ENCODE assay signal across 1 cellular context in the genomic region with DNA sequence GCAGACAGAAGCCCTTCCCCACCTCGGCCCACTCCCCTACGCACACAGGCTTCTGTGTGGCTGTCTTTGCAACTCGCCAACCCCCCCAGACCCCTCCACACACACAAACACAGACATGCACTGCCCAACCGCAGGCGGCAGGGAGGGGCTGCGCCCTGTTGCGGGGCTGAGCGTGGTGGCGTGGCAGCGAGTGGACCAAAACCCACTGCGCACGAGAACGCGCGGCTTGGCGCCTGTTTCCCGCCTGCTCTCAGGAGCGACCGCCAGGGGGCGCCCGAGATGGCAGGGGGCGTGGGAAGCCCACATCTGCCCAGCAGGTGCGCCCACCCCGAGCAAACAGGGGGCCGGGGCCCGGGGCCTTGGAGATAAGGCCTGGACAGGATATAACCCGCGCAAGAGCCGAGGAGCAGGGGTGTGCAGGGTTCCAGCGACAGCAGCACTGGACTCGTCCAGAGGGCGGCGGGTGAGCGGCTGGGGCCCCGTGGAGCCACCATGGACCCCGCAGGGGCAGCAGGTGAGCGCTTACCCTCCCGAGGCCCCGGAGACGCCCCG.
TF ChIP-seq lines count a peak whose summit lies in the region.

A gene with protein sequence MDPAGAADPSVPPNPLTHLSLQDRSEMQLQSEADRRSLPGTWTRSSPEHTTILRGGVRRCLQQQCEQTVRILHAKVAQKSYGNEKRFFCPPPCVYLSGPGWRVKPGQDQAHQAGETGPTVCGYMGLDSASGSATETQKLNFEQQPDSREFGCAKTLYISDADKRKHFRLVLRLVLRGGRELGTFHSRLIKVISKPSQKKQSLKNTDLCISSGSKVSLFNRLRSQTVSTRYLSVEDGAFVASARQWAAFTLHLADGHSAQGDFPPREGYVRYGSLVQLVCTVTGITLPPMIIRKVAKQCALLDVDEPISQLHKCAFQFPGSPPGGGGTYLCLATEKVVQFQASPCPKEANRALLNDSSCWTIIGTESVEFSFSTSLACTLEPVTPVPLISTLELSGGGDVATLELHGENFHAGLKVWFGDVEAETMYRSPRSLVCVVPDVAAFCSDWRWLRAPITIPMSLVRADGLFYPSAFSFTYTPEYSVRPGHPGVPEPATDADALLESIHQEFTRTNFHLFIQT (plus strand): TSS at position 410 of the 552 bp plus-strand sequence. CDS start 83 bp downstream, at position 493.

TF ChIP-seq in HepG2, 621 proteins besides CTCF, POLR2A, EP300 and RAD21 (continued from another document and continues in another):
- TF ChIP-seq, protein P1, sequence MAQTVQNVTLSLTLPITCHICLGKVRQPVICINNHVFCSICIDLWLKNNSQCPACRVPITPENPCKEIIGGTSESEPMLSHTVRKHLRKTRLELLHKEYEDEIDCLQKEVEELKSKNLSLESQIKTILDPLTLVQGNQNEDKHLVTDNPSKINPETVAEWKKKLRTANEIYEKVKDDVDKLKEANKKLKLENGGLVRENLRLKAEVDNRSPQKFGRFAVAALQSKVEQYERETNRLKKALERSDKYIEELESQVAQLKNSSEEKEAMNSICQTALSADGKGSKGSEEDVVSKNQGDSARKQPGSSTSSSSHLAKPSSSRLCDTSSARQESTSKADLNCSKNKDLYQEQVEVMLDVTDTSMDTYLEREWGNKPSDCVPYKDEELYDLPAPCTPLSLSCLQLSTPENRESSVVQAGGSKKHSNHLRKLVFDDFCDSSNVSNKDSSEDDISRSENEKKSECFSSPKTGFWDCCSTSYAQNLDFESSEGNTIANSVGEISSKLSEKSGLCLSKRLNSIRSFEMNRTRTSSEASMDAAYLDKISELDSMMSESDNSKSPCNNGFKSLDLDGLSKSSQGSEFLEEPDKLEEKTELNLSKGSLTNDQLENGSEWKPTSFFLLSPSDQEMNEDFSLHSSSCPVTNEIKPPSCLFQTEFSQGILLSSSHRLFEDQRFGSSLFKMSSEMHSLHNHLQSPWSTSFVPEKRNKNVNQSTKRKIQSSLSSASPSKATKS (CRISPR knock-in tag; IDR thresholded peaks at IDR 0.05), result no peak
- TF ChIP-seq ZNF235 (CRISPR knock-in tag; IDR thresholded peaks at IDR 0.05; ENCODE audit: borderline replicate concordance), result no peak
- TF ChIP-seq, protein P2, sequence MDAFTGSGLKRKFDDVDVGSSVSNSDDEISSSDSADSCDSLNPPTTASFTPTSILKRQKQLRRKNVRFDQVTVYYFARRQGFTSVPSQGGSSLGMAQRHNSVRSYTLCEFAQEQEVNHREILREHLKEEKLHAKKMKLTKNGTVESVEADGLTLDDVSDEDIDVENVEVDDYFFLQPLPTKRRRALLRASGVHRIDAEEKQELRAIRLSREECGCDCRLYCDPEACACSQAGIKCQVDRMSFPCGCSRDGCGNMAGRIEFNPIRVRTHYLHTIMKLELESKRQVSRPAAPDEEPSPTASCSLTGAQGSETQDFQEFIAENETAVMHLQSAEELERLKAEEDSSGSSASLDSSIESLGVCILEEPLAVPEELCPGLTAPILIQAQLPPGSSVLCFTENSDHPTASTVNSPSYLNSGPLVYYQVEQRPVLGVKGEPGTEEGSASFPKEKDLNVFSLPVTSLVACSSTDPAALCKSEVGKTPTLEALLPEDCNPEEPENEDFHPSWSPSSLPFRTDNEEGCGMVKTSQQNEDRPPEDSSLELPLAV (CRISPR knock-in tag; conservative IDR thresholded peaks at IDR 0.05; ENCODE audit: low read depth), result no peak
- no peak for TF ChIP-seq ZFP1 (CRISPR knock-in tag; IDR thresholded peaks at IDR 0.05)
- peak; percentile 78; the same call in 1 of the 2 replicates for TF ChIP-seq MTF2 (CRISPR knock-in tag; IDR thresholded peaks at IDR 0.05; ENCODE audit: borderline replicate concordance)
- no peak for TF ChIP-seq ZNF567 (CRISPR knock-in tag; IDR thresholded peaks at IDR 0.05; ENCODE audit: borderline replicate concordance)
- no peak for TF ChIP-seq ZNF562 (CRISPR knock-in tag; IDR thresholded peaks at IDR 0.05; ENCODE audit: borderline replicate concordance)
- TF ChIP-seq ZNF713 (CRISPR knock-in tag; IDR thresholded peaks at IDR 0.05), result no peak
- TF ChIP-seq CENPX (CRISPR knock-in tag; IDR thresholded peaks at IDR 0.05), result no peak
- TF ChIP-seq, protein P3, sequence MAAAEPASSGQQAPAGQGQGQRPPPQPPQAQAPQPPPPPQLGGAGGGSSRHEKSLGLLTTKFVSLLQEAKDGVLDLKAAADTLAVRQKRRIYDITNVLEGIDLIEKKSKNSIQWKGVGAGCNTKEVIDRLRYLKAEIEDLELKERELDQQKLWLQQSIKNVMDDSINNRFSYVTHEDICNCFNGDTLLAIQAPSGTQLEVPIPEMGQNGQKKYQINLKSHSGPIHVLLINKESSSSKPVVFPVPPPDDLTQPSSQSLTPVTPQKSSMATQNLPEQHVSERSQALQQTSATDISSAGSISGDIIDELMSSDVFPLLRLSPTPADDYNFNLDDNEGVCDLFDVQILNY (CRISPR knock-in tag; conservative IDR thresholded peaks at IDR 0.05), result peak; percentile 93
- no peak for TF ChIP-seq ZC3H4 (CRISPR knock-in tag; IDR thresholded peaks at IDR 0.05; ENCODE audit: borderline replicate concordance)
- no peak for TF ChIP-seq SOX13 (IDR thresholded peaks at IDR 0.05)
- no peak for TF ChIP-seq SOX13 (CRISPR knock-in tag; conservative IDR thresholded peaks at IDR 0.05 in 1 of 2, IDR thresholded peaks at IDR 0.05 in 1 of 2)
- TF ChIP-seq, protein P4, sequence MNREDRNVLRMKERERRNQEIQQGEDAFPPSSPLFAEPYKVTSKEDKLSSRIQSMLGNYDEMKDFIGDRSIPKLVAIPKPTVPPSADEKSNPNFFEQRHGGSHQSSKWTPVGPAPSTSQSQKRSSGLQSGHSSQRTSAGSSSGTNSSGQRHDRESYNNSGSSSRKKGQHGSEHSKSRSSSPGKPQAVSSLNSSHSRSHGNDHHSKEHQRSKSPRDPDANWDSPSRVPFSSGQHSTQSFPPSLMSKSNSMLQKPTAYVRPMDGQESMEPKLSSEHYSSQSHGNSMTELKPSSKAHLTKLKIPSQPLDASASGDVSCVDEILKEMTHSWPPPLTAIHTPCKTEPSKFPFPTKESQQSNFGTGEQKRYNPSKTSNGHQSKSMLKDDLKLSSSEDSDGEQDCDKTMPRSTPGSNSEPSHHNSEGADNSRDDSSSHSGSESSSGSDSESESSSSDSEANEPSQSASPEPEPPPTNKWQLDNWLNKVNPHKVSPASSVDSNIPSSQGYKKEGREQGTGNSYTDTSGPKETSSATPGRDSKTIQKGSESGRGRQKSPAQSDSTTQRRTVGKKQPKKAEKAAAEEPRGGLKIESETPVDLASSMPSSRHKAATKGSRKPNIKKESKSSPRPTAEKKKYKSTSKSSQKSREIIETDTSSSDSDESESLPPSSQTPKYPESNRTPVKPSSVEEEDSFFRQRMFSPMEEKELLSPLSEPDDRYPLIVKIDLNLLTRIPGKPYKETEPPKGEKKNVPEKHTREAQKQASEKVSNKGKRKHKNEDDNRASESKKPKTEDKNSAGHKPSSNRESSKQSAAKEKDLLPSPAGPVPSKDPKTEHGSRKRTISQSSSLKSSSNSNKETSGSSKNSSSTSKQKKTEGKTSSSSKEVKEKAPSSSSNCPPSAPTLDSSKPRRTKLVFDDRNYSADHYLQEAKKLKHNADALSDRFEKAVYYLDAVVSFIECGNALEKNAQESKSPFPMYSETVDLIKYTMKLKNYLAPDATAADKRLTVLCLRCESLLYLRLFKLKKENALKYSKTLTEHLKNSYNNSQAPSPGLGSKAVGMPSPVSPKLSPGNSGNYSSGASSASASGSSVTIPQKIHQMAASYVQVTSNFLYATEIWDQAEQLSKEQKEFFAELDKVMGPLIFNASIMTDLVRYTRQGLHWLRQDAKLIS (CRISPR knock-in tag; IDR thresholded peaks at IDR 0.05), result no peak
- no peak for TF ChIP-seq GZF1 (CRISPR knock-in tag; IDR thresholded peaks at IDR 0.05)
- no peak for TF ChIP-seq HMGA1 (CRISPR knock-in tag; conservative IDR thresholded peaks at IDR 0.05)
- no peak for TF ChIP-seq AGO2 (optimal IDR thresholded peaks at IDR 0.05; ENCODE audit: low read depth, low read length)
- TF ChIP-seq SIN3A (IDR thresholded peaks at IDR 0.05; ENCODE audit: borderline replicate concordance, low read depth, low read length), result no peak
- no peak for TF ChIP-seq TBX3 (IDR thresholded peaks at IDR 0.05; ENCODE audit: borderline replicate concordance)
- TF ChIP-seq SIX4 (CRISPR knock-in tag; IDR thresholded peaks at IDR 0.05), result 0 out of 2 replicates have a peak, but pooled peaks have one; percentile 21
- TF ChIP-seq ZNF570 (CRISPR knock-in tag; IDR thresholded peaks at IDR 0.05; ENCODE audit: borderline replicate concordance), result no peak
- TF ChIP-seq MED13 (CRISPR knock-in tag; IDR thresholded peaks at IDR 0.05), result no peak
- peak; percentile 69; the same call in 1 of the 2 replicates for TF ChIP-seq ZBTB7A (CRISPR knock-in tag; IDR thresholded peaks at IDR 0.05)
- TF ChIP-seq, protein P5, sequence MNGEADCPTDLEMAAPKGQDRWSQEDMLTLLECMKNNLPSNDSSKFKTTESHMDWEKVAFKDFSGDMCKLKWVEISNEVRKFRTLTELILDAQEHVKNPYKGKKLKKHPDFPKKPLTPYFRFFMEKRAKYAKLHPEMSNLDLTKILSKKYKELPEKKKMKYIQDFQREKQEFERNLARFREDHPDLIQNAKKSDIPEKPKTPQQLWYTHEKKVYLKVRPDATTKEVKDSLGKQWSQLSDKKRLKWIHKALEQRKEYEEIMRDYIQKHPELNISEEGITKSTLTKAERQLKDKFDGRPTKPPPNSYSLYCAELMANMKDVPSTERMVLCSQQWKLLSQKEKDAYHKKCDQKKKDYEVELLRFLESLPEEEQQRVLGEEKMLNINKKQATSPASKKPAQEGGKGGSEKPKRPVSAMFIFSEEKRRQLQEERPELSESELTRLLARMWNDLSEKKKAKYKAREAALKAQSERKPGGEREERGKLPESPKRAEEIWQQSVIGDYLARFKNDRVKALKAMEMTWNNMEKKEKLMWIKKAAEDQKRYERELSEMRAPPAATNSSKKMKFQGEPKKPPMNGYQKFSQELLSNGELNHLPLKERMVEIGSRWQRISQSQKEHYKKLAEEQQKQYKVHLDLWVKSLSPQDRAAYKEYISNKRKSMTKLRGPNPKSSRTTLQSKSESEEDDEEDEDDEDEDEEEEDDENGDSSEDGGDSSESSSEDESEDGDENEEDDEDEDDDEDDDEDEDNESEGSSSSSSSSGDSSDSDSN (CRISPR knock-in tag; IDR thresholded peaks at IDR 0.05), result no peak
- TF ChIP-seq FIP1L1 (IDR thresholded peaks at IDR 0.05; ENCODE audit: borderline replicate concordance, insufficient read depth, low read depth, low read length), result no peak
- no peak for TF ChIP-seq ZNF780A (CRISPR knock-in tag; IDR thresholded peaks at IDR 0.05)
- TF ChIP-seq, protein P6, sequence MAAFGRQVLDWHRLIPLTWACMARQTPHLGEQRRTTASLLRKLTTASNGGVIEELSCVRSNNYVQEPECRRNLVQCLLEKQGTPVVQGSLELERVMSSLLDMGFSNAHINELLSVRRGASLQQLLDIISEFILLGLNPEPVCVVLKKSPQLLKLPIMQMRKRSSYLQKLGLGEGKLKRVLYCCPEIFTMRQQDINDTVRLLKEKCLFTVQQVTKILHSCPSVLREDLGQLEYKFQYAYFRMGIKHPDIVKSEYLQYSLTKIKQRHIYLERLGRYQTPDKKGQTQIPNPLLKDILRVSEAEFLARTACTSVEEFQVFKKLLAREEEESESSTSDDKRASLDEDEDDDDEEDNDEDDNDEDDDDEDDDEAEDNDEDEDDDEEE (CRISPR knock-in tag; IDR thresholded peaks at IDR 0.05), result no peak
- TF ChIP-seq XRCC5 (optimal IDR thresholded peaks at IDR 0.05; ENCODE audit: low read length), result peak; percentile 77
- no peak for TF ChIP-seq ZNF256 (CRISPR knock-in tag; conservative IDR thresholded peaks at IDR 0.05)
- TF ChIP-seq FOXA3 (CRISPR knock-in tag; IDR thresholded peaks at IDR 0.05), result no peak
- TF ChIP-seq, protein P7, sequence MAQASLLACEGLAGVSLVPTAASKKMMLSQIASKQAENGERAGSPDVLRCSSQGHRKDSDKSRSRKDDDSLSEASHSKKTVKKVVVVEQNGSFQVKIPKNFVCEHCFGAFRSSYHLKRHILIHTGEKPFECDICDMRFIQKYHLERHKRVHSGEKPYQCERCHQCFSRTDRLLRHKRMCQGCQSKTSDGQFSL (CRISPR knock-in tag; IDR thresholded peaks at IDR 0.05), result no peak; the same call in 1 of the 2 replicates
- TF ChIP-seq, protein P8, sequence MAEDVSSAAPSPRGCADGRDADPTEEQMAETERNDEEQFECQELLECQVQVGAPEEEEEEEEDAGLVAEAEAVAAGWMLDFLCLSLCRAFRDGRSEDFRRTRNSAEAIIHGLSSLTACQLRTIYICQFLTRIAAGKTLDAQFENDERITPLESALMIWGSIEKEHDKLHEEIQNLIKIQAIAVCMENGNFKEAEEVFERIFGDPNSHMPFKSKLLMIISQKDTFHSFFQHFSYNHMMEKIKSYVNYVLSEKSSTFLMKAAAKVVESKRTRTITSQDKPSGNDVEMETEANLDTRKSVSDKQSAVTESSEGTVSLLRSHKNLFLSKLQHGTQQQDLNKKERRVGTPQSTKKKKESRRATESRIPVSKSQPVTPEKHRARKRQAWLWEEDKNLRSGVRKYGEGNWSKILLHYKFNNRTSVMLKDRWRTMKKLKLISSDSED (CRISPR knock-in tag; IDR thresholded peaks at IDR 0.05), result no peak; the same call in 1 of the 2 replicates
- no peak for TF ChIP-seq SIN3B (IDR thresholded peaks at IDR 0.05; ENCODE audit: low read length)
- TF ChIP-seq GTF2F1 (IDR thresholded peaks at IDR 0.05; ENCODE audit: low read length), result no peak
- TF ChIP-seq ZNF335 (CRISPR knock-in tag; IDR thresholded peaks at IDR 0.05), result no peak
- no peak for TF ChIP-seq BRCA1 (CRISPR knock-in tag; IDR thresholded peaks at IDR 0.05)
- peak; percentile 47 for TF ChIP-seq JARID2 (CRISPR knock-in tag; IDR thresholded peaks at IDR 0.05; ENCODE audit: insufficient replicate concordance)
- TF ChIP-seq, protein P9, sequence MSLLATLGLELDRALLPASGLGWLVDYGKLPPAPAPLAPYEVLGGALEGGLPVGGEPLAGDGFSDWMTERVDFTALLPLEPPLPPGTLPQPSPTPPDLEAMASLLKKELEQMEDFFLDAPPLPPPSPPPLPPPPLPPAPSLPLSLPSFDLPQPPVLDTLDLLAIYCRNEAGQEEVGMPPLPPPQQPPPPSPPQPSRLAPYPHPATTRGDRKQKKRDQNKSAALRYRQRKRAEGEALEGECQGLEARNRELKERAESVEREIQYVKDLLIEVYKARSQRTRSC (CRISPR knock-in tag; IDR thresholded peaks at IDR 0.05; ENCODE audit: low read depth), result no peak
- no peak for TF ChIP-seq RFXAP (CRISPR knock-in tag; IDR thresholded peaks at IDR 0.05; ENCODE audit: borderline replicate concordance)
- TF ChIP-seq, protein P10, sequence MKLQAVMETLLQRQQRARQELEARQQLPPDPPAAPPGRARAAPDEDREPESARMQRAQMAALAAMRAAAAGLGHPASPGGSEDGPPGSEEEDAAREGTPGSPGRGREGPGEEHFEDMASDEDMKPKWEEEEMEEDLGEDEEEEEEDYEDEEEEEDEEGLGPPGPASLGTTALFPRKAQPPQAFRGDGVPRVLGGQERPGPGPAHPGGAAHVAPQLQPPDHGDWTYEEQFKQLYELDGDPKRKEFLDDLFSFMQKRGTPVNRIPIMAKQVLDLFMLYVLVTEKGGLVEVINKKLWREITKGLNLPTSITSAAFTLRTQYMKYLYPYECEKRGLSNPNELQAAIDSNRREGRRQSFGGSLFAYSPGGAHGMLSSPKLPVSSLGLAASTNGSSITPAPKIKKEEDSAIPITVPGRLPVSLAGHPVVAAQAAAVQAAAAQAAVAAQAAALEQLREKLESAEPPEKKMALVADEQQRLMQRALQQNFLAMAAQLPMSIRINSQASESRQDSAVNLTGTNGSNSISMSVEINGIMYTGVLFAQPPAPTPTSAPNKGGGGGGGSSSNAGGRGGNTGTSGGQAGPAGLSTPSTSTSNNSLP (IDR thresholded peaks at IDR 0.05; ENCODE audit: low read depth, low read length), result no peak
- no peak for TF ChIP-seq ZNF432 (CRISPR knock-in tag; IDR thresholded peaks at IDR 0.05; ENCODE audit: borderline replicate concordance)
